In genomic region chr3:149765762-149766334, GRCh38 we compare ENCODE assay signal across 9 cellular contexts.
DNase-seq lines count a peak whose midpoint lies in the region; ATAC-seq and TF ChIP-seq lines count a peak whose summit lies in the region.
"Had no signal": no experiment of that assay in that cellular context is flagged by ENCODE, and none has a peak within 500 bp of the region (broad histone marks: within the 10 kb centered on the region; RNA-seq: fewer than 3 reads in every experiment).

No MANE protein-coding gene starts in this region.

- in situ Hi-C loops in ACHN (cut with HindIII; ENCODE audit: low pct_ligation_motif_present, low pct_unique_long_range_greater_than_20kb, low sequenced_read_pairs) = no loop called here
- in situ Hi-C loops in GM13977 (cut with MboI; ENCODE audit: low pct_unique_long_range_greater_than_20kb, low sequenced_read_pairs, unreplicated experiment) = no loop called here

- ATAC-seq in RWPE2 (ENCODE audit: low read depth) (peak; percentile 57; the same call in 2 of the 3 replicates), HG03457 (IDR thresholded peaks at IDR 0.05; ENCODE audit: unreplicated experiment) (no peak)

- H3K27me3 ChIP-seq in RWPE2 (ENCODE audit: insufficient read depth, poor library complexity, severe bottlenecking) = no peaks in the 10 kb centered on the region
- peaks cover 0 to 3% of the 10 kb centered on the region in 2 donors for H3K27me3 ChIP-seq in tibial artery
- H3K27me3 ChIP-seq: upper lobe of left lung had no signal

- no peaks in the 10 kb centered on the region for H3K9me3 ChIP-seq in RWPE2 (ENCODE audit: severe bottlenecking)
- no peaks in the 10 kb centered on the region for H3K9me3 ChIP-seq in tibial artery
- H3K9me3 ChIP-seq: upper lobe of left lung had no signal

- no peaks in the 10 kb centered on the region for H3K4me1 ChIP-seq in RWPE2 (ENCODE audit: insufficient read depth, poor library complexity, severe bottlenecking)
- no peaks in the 10 kb centered on the region for H3K4me1 ChIP-seq in tibial artery
- H3K4me1 ChIP-seq: upper lobe of left lung had no signal

- H3K36me3 ChIP-seq in RWPE2 (ENCODE audit: low read depth) = no peaks in the 10 kb centered on the region; the same call in 1 of the 2 replicates
- H3K36me3 ChIP-seq in tibial artery = no peaks in the 10 kb centered on the region
- H3K36me3 ChIP-seq: upper lobe of left lung had no signal

- H3K27ac ChIP-seq in RWPE2 (ENCODE audit: poor library complexity, severe bottlenecking) = no peak overlapping the region
- no peak overlapping the region for H3K27ac ChIP-seq in tibial artery
- H3K27ac ChIP-seq: upper lobe of left lung had no signal

- intact Hi-C loops in tibial artery (cut with DNase I; ENCODE audit: low total_unique reads) = no loop called here
- intact Hi-C loops in posterior cingulate gyrus (cut with DNase I) = loop anchor here (2.0 to 10.0 kb wide), 3 partner anchors 43 to 419 kb away; partner anchors contain the start of gene PFN2

- H3K4me3 ChIP-seq in RWPE2 (ENCODE audit: severe bottlenecking) (no peak overlapping the region), tibial artery (no peak overlapping the region)
- H3K4me3 ChIP-seq: upper lobe of left lung had no signal

- DNase-seq in ACHN (peak; percentile 26), GM13977 (ENCODE audit: low spot score) (no peak), RWPE2 (ENCODE audit: low spot score) (no peak), foreskin melanocyte (peak; percentile 31), tibial artery (no peak), posterior cingulate gyrus (no peak)
- no peak for DNase-seq in activated naive CD4-positive, alpha-beta T cell treated with Interleukin-2 at 50 U/mL for 16 hours
- DNase-seq: upper lobe of left lung had no signal

- TF ChIP-seq CTCF in GM13977 (IDR thresholded peaks at IDR 0.05; ENCODE audit: extremely low read depth, insufficient read depth, missing control alignments) (peak; percentile 51), RWPE2 (IDR thresholded peaks at IDR 0.05; ENCODE audit: poor library complexity, severe bottlenecking) (peak; percentile 79), tibial artery (IDR thresholded peaks at IDR 0.05) (peak; percentile 42 to 58)

Comparison
In these comparisons a context has a peak if more than half of its experiments do, and no peak if none do; other contexts are left out.
1. DNase-seq: peak in ACHN (single experiment) and foreskin melanocyte (single experiment); none in GM13977 (single experiment), RWPE2 (single experiment), tibial artery (0 of 2), posterior cingulate gyrus (0 of 10) and activated naive CD4-positive, alpha-beta T cell treated with Interleukin-2 at 50 U/mL for 16 hours (single experiment).
2. Peak in every context shown above with its lines, with median percentiles within 50 percentile points of each other: CTCF ChIP-seq.